1 cellular context compared by ENCODE assay signal in the genomic region with DNA sequence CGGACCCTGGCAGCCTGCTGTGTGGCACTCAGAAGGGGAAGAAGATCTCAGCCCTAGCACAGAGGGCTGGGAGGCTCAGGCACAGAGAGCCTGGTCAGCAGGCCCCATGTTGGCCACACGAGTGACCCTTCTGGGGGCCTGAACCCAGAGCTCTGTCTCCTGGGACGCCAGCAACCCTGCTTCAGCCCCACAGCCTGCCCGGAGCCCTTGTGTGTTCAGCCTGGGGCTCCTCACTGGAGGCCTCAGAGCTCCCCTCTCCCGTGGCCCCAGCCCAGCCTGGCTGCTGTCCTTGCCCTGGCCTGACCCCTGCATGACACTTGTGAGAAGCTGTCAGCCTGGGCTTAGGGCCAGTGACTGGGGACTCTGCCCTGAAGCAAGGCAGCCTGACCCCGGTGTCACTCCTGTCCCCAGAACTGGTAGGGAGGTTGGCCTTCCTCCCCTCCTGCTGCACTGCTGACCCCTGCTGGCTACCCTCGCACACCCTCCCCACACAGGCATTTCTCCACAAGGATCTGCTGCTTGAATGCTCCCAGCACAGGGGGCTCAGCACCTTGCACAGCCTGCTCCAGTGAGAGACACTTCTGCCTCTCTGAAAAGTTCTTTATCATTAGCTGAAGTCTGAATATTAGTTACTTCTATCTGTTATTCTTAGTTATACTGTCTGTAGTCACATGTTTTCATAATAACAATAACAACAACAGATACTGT.
TF ChIP-seq lines count a peak whose summit lies in the region.

No MANE protein-coding gene starts in this region.

TF ChIP-seq in K562, 482 proteins besides CTCF, POLR2A, EP300 and RAD21 (continued from another document):
- TF ChIP-seq ZBTB40 (IDR thresholded peaks at IDR 0.05) (no peak), ZBTB40 (CRISPR knock-in tag; IDR thresholded peaks at IDR 0.05) (no peak), HNRNPL (IDR thresholded peaks at IDR 0.05; ENCODE audit: low read depth, low read length) (no peak), ZFP36 (IDR thresholded peaks at IDR 0.05; ENCODE audit: low read depth, low read length, partially characterized antibody) (peak; percentile 77), ZNF644 (tag; IDR thresholded peaks at IDR 0.05; ENCODE audit: low read depth) (no peak), POLR2H (tag; IDR thresholded peaks at IDR 0.05; ENCODE audit: low read depth) (no peak), DNMT1 (IDR thresholded peaks at IDR 0.05) (no peak), FOXM1 (IDR thresholded peaks at IDR 0.05; ENCODE audit: low read depth) (no peak), FOXM1 (CRISPR knock-in tag; IDR thresholded peaks at IDR 0.05; ENCODE audit: low read depth) (no peak), ZNF717 (CRISPR knock-in tag; IDR thresholded peaks at IDR 0.05) (no peak), SMAD2 (IDR thresholded peaks at IDR 0.05; ENCODE audit: low read depth, low read length) (no peak), GABPB2 (CRISPR knock-in tag; conservative IDR thresholded peaks at IDR 0.05) (no peak), MAZ (CRISPR knock-in tag; conservative IDR thresholded peaks at IDR 0.05 in 1 of 2, IDR thresholded peaks at IDR 0.05 in 1 of 2) (peak; percentile 37 to 84; a peak in 3 of 4 replicates), CBX1 (IDR thresholded peaks at IDR 0.05; ENCODE audit: low read depth) (peak; percentile 46; the same call in 1 of the 2 replicates), FOXP1 (CRISPR knock-in tag; IDR thresholded peaks at IDR 0.05) (no peak), TAF7 (tag; IDR thresholded peaks at IDR 0.05) (no peak), ETV1 (tag; conservative IDR thresholded peaks at IDR 0.05; ENCODE audit: low read depth) (no peak), ZNF146 (CRISPR knock-in tag; IDR thresholded peaks at IDR 0.05; ENCODE audit: unreplicated experiment) (no peak)
- TF ChIP-seq, protein P1, sequence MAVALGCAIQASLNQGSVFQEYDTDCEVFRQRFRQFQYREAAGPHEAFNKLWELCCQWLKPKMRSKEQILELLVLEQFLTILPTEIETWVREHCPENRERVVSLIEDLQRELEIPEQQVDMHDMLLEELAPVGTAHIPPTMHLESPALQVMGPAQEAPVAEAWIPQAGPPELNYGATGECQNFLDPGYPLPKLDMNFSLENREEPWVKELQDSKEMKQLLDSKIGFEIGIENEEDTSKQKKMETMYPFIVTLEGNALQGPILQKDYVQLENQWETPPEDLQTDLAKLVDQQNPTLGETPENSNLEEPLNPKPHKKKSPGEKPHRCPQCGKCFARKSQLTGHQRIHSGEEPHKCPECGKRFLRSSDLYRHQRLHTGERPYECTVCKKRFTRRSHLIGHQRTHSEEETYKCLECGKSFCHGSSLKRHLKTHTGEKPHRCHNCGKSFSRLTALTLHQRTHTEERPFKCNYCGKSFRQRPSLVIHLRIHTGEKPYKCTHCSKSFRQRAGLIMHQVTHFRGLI (CRISPR knock-in tag; IDR thresholded peaks at IDR 0.05) = no peak
- TF ChIP-seq, protein P2, sequence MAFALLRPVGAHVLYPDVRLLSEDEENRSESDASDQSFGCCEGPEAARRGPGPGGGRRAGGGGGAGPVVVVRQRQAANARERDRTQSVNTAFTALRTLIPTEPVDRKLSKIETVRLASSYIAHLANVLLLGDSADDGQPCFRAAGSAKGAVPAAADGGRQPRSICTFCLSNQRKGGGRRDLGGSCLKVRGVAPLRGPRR (CRISPR knock-in tag; IDR thresholded peaks at IDR 0.05) = no peak
- TF ChIP-seq, protein P3, sequence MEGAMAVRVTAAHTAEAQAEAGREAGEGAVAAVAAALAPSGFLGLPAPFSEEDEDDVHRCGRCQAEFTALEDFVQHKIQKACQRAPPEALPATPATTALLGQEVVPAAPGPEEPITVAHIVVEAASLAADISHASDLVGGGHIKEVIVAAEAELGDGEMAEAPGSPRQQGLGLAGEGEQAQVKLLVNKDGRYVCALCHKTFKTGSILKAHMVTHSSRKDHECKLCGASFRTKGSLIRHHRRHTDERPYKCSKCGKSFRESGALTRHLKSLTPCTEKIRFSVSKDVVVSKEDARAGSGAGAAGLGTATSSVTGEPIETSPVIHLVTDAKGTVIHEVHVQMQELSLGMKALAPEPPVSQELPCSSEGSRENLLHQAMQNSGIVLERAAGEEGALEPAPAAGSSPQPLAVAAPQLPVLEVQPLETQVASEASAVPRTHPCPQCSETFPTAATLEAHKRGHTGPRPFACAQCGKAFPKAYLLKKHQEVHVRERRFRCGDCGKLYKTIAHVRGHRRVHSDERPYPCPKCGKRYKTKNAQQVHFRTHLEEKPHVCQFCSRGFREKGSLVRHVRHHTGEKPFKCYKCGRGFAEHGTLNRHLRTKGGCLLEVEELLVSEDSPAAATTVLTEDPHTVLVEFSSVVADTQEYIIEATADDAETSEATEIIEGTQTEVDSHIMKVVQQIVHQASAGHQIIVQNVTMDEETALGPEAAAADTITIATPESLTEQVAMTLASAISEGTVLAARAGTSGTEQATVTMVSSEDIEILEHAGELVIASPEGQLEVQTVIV (CRISPR knock-in tag; IDR thresholded peaks at IDR 0.05; ENCODE audit: borderline replicate concordance) = no peak
